Comparison of ENCODE assay signal across 20 cellular contexts in genomic region chr16:4631444-4631843, GRCh38.
"Had no signal": no experiment of that assay in that cellular context is flagged by ENCODE, and none has a peak within 500 bp of the region (broad histone marks: within the 10 kb centered on the region; RNA-seq: fewer than 3 reads in every experiment).

No MANE protein-coding gene starts in this region.

- H3K4me3 ChIP-seq: cardiac muscle cell had no signal

- H3K36me3 ChIP-seq: cardiac muscle cell had no signal

- ATAC-seq: activated CD4-positive, CD25-positive, alpha-beta regulatory T cell treated with anti-CD3 and anti-CD28 coated beads, Interleukin-2, amount 50 U/mL, for 24 hours; activated CD8-positive, alpha-beta T cell treated with anti-CD3 and anti-CD28 coated beads, Interleukin-2, amount 10 ng/mL, durations not matched to agents 7 days and 5 days; activated naive CD4-positive, alpha-beta T cell treated with anti-CD3 and anti-CD28 coated beads, Interleukin-2, amount 50 U/mL, for 72 hours had no signal

- H3K9me3 Mint-ChIP-seq: activated T-cell treated with anti-CD3 and anti-CD28 coated beads, Interleukin-2, amount 50 U/mL, for 24 hours had no signal

- DNase-seq: activated CD4-positive, alpha-beta T cell treated with anti-CD3 and anti-CD28 coated beads for 4 hours; activated CD8-positive, alpha-beta memory T cell treated with anti-CD3 and anti-CD28 coated beads, Interleukin-2, amount 50 U/mL, for 48 hours; activated CD8-positive, alpha-beta T cell treated with anti-CD3 and anti-CD28 coated beads, Interleukin-2, amount 10 ng/mL, durations not matched to agents 7 days and 5 days; activated effector memory CD4-positive, alpha-beta T cell treated with Interleukin-2 at 50 U/mL for 16 hours; activated naive CD4-positive, alpha-beta T cell treated with Interleukin-2 at 50 U/mL for 16 hours; activated T-cell treated with anti-CD3 and anti-CD28 coated beads, Interleukin-2, amount 50 U/mL, for 24 hours; brain microvascular endothelial cell; KG1; NCI-H1105; NCI-H1436; NCI-H1694 treated with DMSO at 0.1 percent for 48 hours; NCI-H2029 treated with DMSO at 0.1 percent for 48 hours; NCI-H510A treated with DMSO at 0.1 percent for 48 hours; NCI-H69; SHP77 treated with DMSO at 0.1 percent for 48 hours had no signal

- H3K27me3 Mint-ChIP-seq: activated T-cell treated with anti-CD3 and anti-CD28 coated beads, Interleukin-2, amount 50 U/mL, for 24 hours had no signal

- H3K27ac ChIP-seq: brain microvascular endothelial cell, cardiac muscle cell had no signal

- H3K27me3 ChIP-seq: brain microvascular endothelial cell, cardiac muscle cell had no signal

- H3K27ac Mint-ChIP-seq: activated CD8-positive, alpha-beta T cell treated with anti-CD3 and anti-CD28 coated beads, Interleukin-2, amount 10 ng/mL, durations not matched to agents 7 days and 5 days; activated naive CD4-positive, alpha-beta T cell treated with anti-CD3 and anti-CD28 coated beads, Interleukin-2, amount 50 U/mL, for 72 hours; activated T-cell treated with anti-CD3 and anti-CD28 coated beads, Interleukin-2, amount 50 U/mL, for 24 hours; activated T-helper 1 cell treated with anti-CD3 and anti-CD28 coated beads, Interleukin-12 subunit alpha, Interleukin-12 subunit beta, Interleukin-2, Interleukin-4 antibody, amounts not matched to agents 30 ng/mL and 10 ng/mL and 1 ng/mL, durations not matched to agents 14 hours and 24 hours and 36 hours; T-helper 1 cell treated with Interleukin-12 subunit alpha and Interleukin-12 subunit beta and Interleukin-4 antibody, amounts not matched to agents 30 μg/mL and 1 μg/mL, for 36 hours had no signal

- H3K4me3 Mint-ChIP-seq: activated CD8-positive, alpha-beta T cell treated with anti-CD3 and anti-CD28 coated beads, Interleukin-2, amount 10 ng/mL, durations not matched to agents 7 days and 5 days; activated T-cell treated with anti-CD3 and anti-CD28 coated beads, Interleukin-2, amount 50 U/mL, for 24 hours; activated T-helper 1 cell treated with anti-CD3 and anti-CD28 coated beads, Interleukin-12 subunit alpha, Interleukin-12 subunit beta, Interleukin-2, Interleukin-4 antibody, amounts not matched to agents 30 ng/mL and 10 ng/mL and 1 ng/mL, durations not matched to agents 14 hours and 24 hours and 36 hours; T-helper 1 cell treated with Interleukin-12 subunit alpha and Interleukin-12 subunit beta and Interleukin-4 antibody, amounts not matched to agents 30 μg/mL and 1 μg/mL, for 36 hours had no signal
